Comparison of ENCODE assay signal across 28 cellular contexts in genomic region chr4:1655676-1656075, GRCh38. TPM values are rescaled to one million over a fixed set of nuclear protein-coding genes. Genes with fewer than 3 reads are reported as not detected.
"Had no signal": no experiment of that assay in that cellular context is flagged by ENCODE, and none has a peak within 500 bp of the region (broad histone marks: within the 10 kb centered on the region; RNA-seq: fewer than 3 reads in every experiment).

No MANE protein-coding gene starts in this region.

- H3K9me3 ChIP-seq: lower lobe of right lung, ovary, right atrium auricular region, right lobe of liver, tibial nerve, uterus had no signal

- H3K36me3 ChIP-seq: lower lobe of right lung, neural progenitor cell, ovary, right atrium auricular region, right lobe of liver, uterus had no signal

- DNase-seq: kidney glomerular epithelial cell; left cardiac atrium; left ventricle myocardium superior; lower lobe of right lung; mammary epithelial cell; mesenchymal stem cell; naive B cell; natural killer cell; nephron progenitor cell; ovary; right lobe of liver; stimulated activated CD4-positive, alpha-beta T cell treated with anti-CD3 and anti-CD28 coated beads, Interleukin-1b, Interleukin-23, amount 100 ng/mL, for 48 hours; stimulated activated CD4-positive, alpha-beta T cell treated with anti-CD3 and anti-CD28 coated beads, Interleukin-2, amount 100 ng/mL, for 48 hours; stimulated activated CD4-positive, alpha-beta T cell treated with anti-CD3 and anti-CD28 coated beads, Interleukin-4, amount 100 ng/mL, for 4 hours; stimulated activated CD8-positive, alpha-beta memory T cell treated with anti-CD3 and anti-CD28 coated beads, Interleukin-4, amount 100 ng/mL, for 48 hours; stimulated activated naive CD4-positive, alpha-beta T cell treated with Interleukin-2 at 50 U/mL for 16 hours; stimulated activated naive CD8-positive, alpha-beta T cell treated with anti-CD3 and anti-CD28 coated beads, Interleukin-15, amount 100 ng/mL, for 72 hours; uterus had no signal

- H3K4me3 ChIP-seq: hepatocyte, lower lobe of right lung, neural progenitor cell, ovary, right atrium auricular region, right lobe of liver, smooth muscle cell, tibial nerve, uterus had no signal

- H3K9ac ChIP-seq: neural progenitor cell had no signal

- ATAC-seq: left lobe of liver, left ventricle myocardium superior, natural killer cell, right lobe of liver had no signal

- H3K9me3 Mint-ChIP-seq: mesothelial cell of epicardium; naive B cell; natural killer cell; nephron progenitor cell; neural progenitor cell; stimulated activated memory B cell treated with anti-CD40 and anti-IgM and Interleukin-4, amounts not matched to agents 10 μg/mL and 1 μg/mL and 100 μg/mL, for 72 hours; stimulated activated naive CD8-positive, alpha-beta T cell treated with anti-CD3 and anti-CD28 coated beads, Interleukin-15, amount 100 ng/mL, for 72 hours; type B pancreatic cell had no signal

- H3K4me3 Mint-ChIP-seq: mesothelial cell of epicardium; naive B cell; natural killer cell; nephron progenitor cell; neural progenitor cell; stimulated activated memory B cell treated with anti-CD40 and anti-IgM and Interleukin-4, amounts not matched to agents 10 μg/mL and 1 μg/mL and 100 μg/mL, for 72 hours; stimulated activated naive CD8-positive, alpha-beta T cell treated with anti-CD3 and anti-CD28 coated beads, Interleukin-15, amount 100 ng/mL, for 72 hours; type B pancreatic cell had no signal

- H3K27ac ChIP-seq: hepatocyte, lower lobe of right lung, neural progenitor cell, ovary, right atrium auricular region, right lobe of liver, tibial nerve, uterus had no signal

- H3K27me3 Mint-ChIP-seq: naive B cell; progenitor cell of endocrine pancreas; stimulated activated memory B cell treated with anti-CD40 and anti-IgM and Interleukin-4, amounts not matched to agents 10 μg/mL and 1 μg/mL and 100 μg/mL, for 72 hours; stimulated activated naive CD8-positive, alpha-beta T cell treated with anti-CD3 and anti-CD28 coated beads, Interleukin-15, amount 100 ng/mL, for 72 hours; type B pancreatic cell had no signal

- H3K4me1 ChIP-seq: lower lobe of right lung, neural progenitor cell, right atrium auricular region, right lobe of liver, tibial nerve, uterus had no signal

- H3K4me1 Mint-ChIP-seq: mesothelial cell of epicardium; naive B cell; natural killer cell; neural progenitor cell; stimulated activated memory B cell treated with anti-CD40 and anti-IgM and Interleukin-4, amounts not matched to agents 10 μg/mL and 1 μg/mL and 100 μg/mL, for 72 hours; stimulated activated naive CD8-positive, alpha-beta T cell treated with anti-CD3 and anti-CD28 coated beads, Interleukin-15, amount 100 ng/mL, for 72 hours had no signal

- H3K27ac Mint-ChIP-seq: mesothelial cell of epicardium; natural killer cell; progenitor cell of endocrine pancreas; stimulated activated memory B cell treated with anti-CD40 and anti-IgM and Interleukin-4, amounts not matched to agents 10 μg/mL and 1 μg/mL and 100 μg/mL, for 72 hours; stimulated activated naive CD8-positive, alpha-beta T cell treated with anti-CD3 and anti-CD28 coated beads, Interleukin-15, amount 100 ng/mL, for 72 hours; type B pancreatic cell had no signal

- H3K27me3 ChIP-seq: hepatocyte, neural progenitor cell, ovary, right atrium auricular region, right lobe of liver, tibial nerve, uterus had no signal

- H2AFZ ChIP-seq: hepatocyte, neural progenitor cell had no signal

- H3K4me2 ChIP-seq: hepatocyte, neural progenitor cell, smooth muscle cell had no signal

- H3K36me3 Mint-ChIP-seq: mesothelial cell of epicardium, naive B cell, natural killer cell, neural progenitor cell, type B pancreatic cell had no signal

RNA-seq across cellular contexts. Expression of gene FAM53A, which starts 28.4 kb away (rescaled TPM):
- total RNA-seq: smooth muscle cell had no signal
